In the genomic region with DNA sequence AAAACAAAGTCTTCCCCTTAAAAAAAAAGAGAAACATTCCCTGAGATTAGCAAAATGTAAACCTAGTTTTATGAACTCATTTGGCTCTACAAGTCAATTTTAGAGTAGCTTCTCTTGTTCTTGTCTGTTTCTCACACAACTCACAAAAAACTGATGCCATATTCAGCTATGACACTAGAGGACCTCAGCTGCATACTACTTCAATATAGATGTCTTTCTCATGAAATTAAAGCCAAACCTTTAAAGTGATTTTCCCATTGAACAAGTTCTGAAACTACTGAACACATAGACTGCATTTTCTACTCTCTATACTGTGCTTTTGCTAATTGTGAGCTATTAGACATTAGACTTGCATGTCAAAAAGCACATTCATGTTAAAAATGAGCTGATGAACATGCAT, we compare ENCODE assay signal across 9 cellular contexts. TPM values are rescaled to one million over a fixed set of nuclear protein-coding genes. Genes with fewer than 3 reads are reported as not detected.
DNase-seq lines count a peak whose midpoint lies in the region; ATAC-seq and TF ChIP-seq lines count a peak whose summit lies in the region.
"Had no signal": no experiment of that assay in that cellular context is flagged by ENCODE, and none has a peak within 500 bp of the region (broad histone marks: within the 10 kb centered on the region; RNA-seq: fewer than 3 reads in every experiment).

No MANE protein-coding gene starts in this region.

- no peak overlapping the region for H3K18ac ChIP-seq in mesendoderm (ENCODE audit: low read length)

- no peak overlapping the region for H2BK15ac ChIP-seq in mesendoderm (replicated peaks; ENCODE audit: low read depth)

- H3K4me3 ChIP-seq in mesendoderm (ENCODE audit: low read length), result no peak overlapping the region
- H3K4me3 ChIP-seq in suprapubic skin, result no peak overlapping the region

- no peak overlapping the region for H3K56ac ChIP-seq in mesendoderm (ENCODE audit: low read length)

- no peaks in the 10 kb centered on the region for H3K79me2 ChIP-seq in mesendoderm (ENCODE audit: control insufficient read depth, insufficient read depth, low read length)

- H3K9me3 ChIP-seq in suprapubic skin, result no peaks in the 10 kb centered on the region

- TF ChIP-seq POLR2A in suprapubic skin (IDR thresholded peaks at IDR 0.05), result no peak

- H2AK5ac ChIP-seq in mesendoderm (ENCODE audit: low read length), result no peak overlapping the region

- no peak for TF ChIP-seq EP300 in suprapubic skin (IDR thresholded peaks at IDR 0.05)

- no peaks in the 10 kb centered on the region for H3K4me1 ChIP-seq in mesendoderm (ENCODE audit: control insufficient read depth, low read depth, low read length)
- H3K4me1 ChIP-seq in suprapubic skin, result no peaks in the 10 kb centered on the region

- H4K8ac ChIP-seq in mesendoderm (ENCODE audit: low read depth, low read length), result no peak overlapping the region

- no peak overlapping the region for H3K23ac ChIP-seq in mesendoderm (ENCODE audit: low read length)

- TF ChIP-seq CTCF in suprapubic skin (IDR thresholded peaks at IDR 0.05), result peak in 1 of 2 donors; percentile 29

- H3K36me3 ChIP-seq in mesendoderm (ENCODE audit: control insufficient read depth, insufficient read depth, low read length) (no peaks in the 10 kb centered on the region), suprapubic skin (no peaks in the 10 kb centered on the region)

- no peak overlapping the region for H3K4ac ChIP-seq in mesendoderm (ENCODE audit: low read depth, low read length)

- H2BK5ac ChIP-seq in mesendoderm (ENCODE audit: low read length), result no peak overlapping the region

- H2BK120ac ChIP-seq in mesendoderm (ENCODE audit: low read depth, low read length), result no peak overlapping the region

- H3K9ac ChIP-seq in mesendoderm (ENCODE audit: low read length), result no peak overlapping the region

- no peak overlapping the region for H3K4me2 ChIP-seq in mesendoderm (ENCODE audit: low read length)

- peak; percentile 78 for ATAC-seq in GM21360 (IDR thresholded peaks at IDR 0.05; ENCODE audit: unreplicated experiment)

- H3K27me3 ChIP-seq in mesendoderm (ENCODE audit: insufficient read depth, low read length, poor library complexity) (no peaks in the 10 kb centered on the region), suprapubic skin (no peaks in the 10 kb centered on the region)

- no peak overlapping the region for H3K27ac ChIP-seq in mesendoderm (ENCODE audit: low read depth, low read length)
- H3K27ac ChIP-seq in suprapubic skin, result no peak overlapping the region

- no peaks in the 10 kb centered on the region for H3K79me1 ChIP-seq in mesendoderm (ENCODE audit: low read length)

- peak; percentile 35 for DNase-seq in DMS53 treated with DMSO at 0.1 percent for 48 hours (lab: John Stamatoyannopoulos, UW; ENCODE audit: unreplicated experiment)
- peak; percentile 38 for DNase-seq in LoVo (ENCODE audit: low spot score)
- DNase-seq in astrocyte of the hippocampus (ENCODE audit: low read depth, low spot score), result peak; percentile 53
- peak; percentile 56 for DNase-seq in mesendoderm
- no peak for DNase-seq in DMS153 treated with DMSO at 0.1 percent for 48 hours (lab: John Stamatoyannopoulos, UW; ENCODE audit: unreplicated experiment)
- DNase-seq in suprapubic skin (ENCODE audit: low spot score in 2 of 2), result no peak
- DNase-seq in activated T-cell treated with anti-CD3 and anti-CD28 coated beads, Interleukin-2, amount 50 U/mL, for 1 hour, result no peak
- DNase-seq: activated B cell treated with CpG ODN at 0.5 μM for 24 hours had no signal

- no peak overlapping the region for H4K5ac ChIP-seq in mesendoderm (ENCODE audit: low read length)

RNA-seq across cellular contexts. Expression of gene TBCK, which starts 49.8 kb away (rescaled TPM):
- 6.6 TPM for polyA plus RNA-seq in mesendoderm (2013, experiment 1 of 2)
- polyA plus RNA-seq in mesendoderm (2013, experiment 2 of 2), result 6.2 TPM
- total RNA-seq in suprapubic skin, result 10 to 100 TPM; 23.3 to 47.7 (median 34.2) TPM

RNA-seq across cellular contexts. Expression of gene AIMP1, which starts 50.1 kb away (rescaled TPM):
- polyA plus RNA-seq in mesendoderm (2013, experiment 1 of 2), result 82.2 TPM
- polyA plus RNA-seq in mesendoderm (2013, experiment 2 of 2), result 84.6 TPM
- total RNA-seq in suprapubic skin, result 10 to 100 TPM; 17.0 to 26.6 (median 20.5) TPM

Comparison
In these comparisons a context has a peak if more than half of its experiments do, and no peak if none do; other contexts are left out.
1. DNase-seq: peak in DMS53 treated with DMSO at 0.1 percent for 48 hours (single experiment), LoVo (single experiment), astrocyte of the hippocampus (single experiment) and mesendoderm (single experiment); none in DMS153 treated with DMSO at 0.1 percent for 48 hours (single experiment), suprapubic skin (0 of 2) and activated T-cell treated with anti-CD3 and anti-CD28 coated beads, Interleukin-2, amount 50 U/mL, for 1 hour (single experiment).